Comparison of ENCODE assay signal across 9 cellular contexts in the genomic region with DNA sequence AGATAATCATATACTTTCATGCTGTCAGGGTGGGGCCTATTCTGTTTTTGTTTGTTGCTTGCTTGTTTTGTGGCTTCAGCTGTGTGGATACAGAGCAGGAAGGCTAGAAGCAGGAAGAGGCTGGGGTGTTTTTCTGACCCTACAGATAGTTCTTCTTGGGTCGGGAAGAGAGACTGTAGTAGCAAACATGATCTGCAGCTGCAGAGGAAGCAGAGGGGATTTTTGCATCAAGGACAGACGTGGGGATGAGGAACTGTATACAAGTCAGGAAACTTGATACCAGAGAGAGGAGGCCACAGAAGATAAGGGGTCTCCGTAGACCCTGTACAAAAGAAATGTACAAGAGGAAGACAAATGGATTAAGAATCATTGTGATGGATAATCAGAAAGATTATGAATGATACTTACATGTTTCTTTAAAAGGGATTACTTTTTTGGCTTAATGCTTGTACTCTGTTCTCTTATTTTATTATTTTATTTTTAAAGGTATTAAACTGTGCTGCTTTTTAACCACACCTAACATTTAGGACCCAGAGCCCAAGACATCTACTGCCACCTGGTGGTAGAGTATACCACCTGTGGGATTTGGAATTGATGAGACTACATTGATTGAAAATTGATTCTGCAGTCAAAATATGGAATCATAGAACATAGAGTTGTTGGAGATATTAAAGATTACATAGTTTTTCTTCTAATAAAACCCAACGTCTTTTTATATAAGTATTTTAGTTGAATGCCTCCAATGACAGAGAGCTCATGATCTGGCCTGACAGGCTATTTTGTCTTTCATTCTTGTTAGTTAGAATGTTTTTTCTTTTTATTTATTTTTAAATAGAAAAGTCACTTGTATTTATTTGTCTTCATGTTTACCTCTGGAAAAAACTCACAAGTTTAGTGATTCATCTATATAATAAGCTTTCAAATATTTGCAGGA. TPM values are rescaled to one million over a fixed set of nuclear protein-coding genes. Genes with fewer than 3 reads are reported as not detected.
A peak's percentile ranks its signal among the peaks of the same experiment; 100 is the strongest.
DNase-seq lines count a peak whose midpoint lies in the region; ATAC-seq and TF ChIP-seq lines count a peak whose summit lies in the region.
"Had no signal": no experiment of that assay in that cellular context is flagged by ENCODE, and none has a peak within 500 bp of the region (broad histone marks: within the 10 kb centered on the region; RNA-seq: fewer than 3 reads in every experiment).

No MANE protein-coding gene starts in this region.

- no peaks in the 10 kb centered on the region for H3K79me2 ChIP-seq in Karpas-422 (ENCODE audit: low read length)

- H3K27ac ChIP-seq in Karpas-422 (ENCODE audit: low read length) = no peak overlapping the region
- H3K27ac ChIP-seq in SJSA1 = peak overlapping the region; percentile 34; the same call in 1 of the 2 replicates

- peak; percentile 32 for DNase-seq in NCI-H510A treated with DMSO at 0.1 percent for 48 hours (lab: John Stamatoyannopoulos, UW)
- DNase-seq in NCI-H510A (lab: John Stamatoyannopoulos, UW) = no peak
- DNase-seq in Karpas-422 = peak; percentile 78
- peak in 1 of 2 experiments; percentile 45 for DNase-seq in SJSA1 (ENCODE audit: low read depth in 1 of 2, low spot score in 2 of 2)
- DNase-seq in foreskin fibroblast = peak; percentile 24 to 69
- DNase-seq in putamen (ENCODE audit: low spot score) = peak; percentile 21
- DNase-seq: activated naive CD8-positive, alpha-beta T cell treated with anti-CD3 and anti-CD28 coated beads, Interleukin-2, amount 10 ng/mL, durations not matched to agents 7 days and 5 days had no signal

- peaks cover 6% of the 10 kb centered on the region for H3K4me1 ChIP-seq in Karpas-422 (ENCODE audit: low read length)
- peaks cover 60% of the 10 kb centered on the region for H3K4me1 ChIP-seq in SJSA1 (replicated peaks)

- no peak for ATAC-seq in HG02973 (IDR thresholded peaks at IDR 0.05; ENCODE audit: unreplicated experiment)
- no peak for ATAC-seq in GM19395 (IDR thresholded peaks at IDR 0.05; ENCODE audit: unreplicated experiment)

- H3K4me3 ChIP-seq in Karpas-422 (ENCODE audit: low read length) (no peak overlapping the region), SJSA1 (no peak overlapping the region), foreskin fibroblast (ENCODE audit: low read depth in 1 of 2, low read length in 2 of 2) (no peak overlapping the region)

- H3K27me3 ChIP-seq in Karpas-422 (ENCODE audit: low read length) (no peaks in the 10 kb centered on the region), SJSA1 (replicated peaks) (no peaks in the 10 kb centered on the region)

- H3K4me2 ChIP-seq in Karpas-422 (ENCODE audit: low read depth, low read length, poor library complexity, severe bottlenecking) = no peak overlapping the region

- H2AFZ ChIP-seq in Karpas-422 (ENCODE audit: low read length) = no peak overlapping the region

- H3K9me3 ChIP-seq in Karpas-422 (ENCODE audit: low read length) = no peaks in the 10 kb centered on the region
- H3K9me3 ChIP-seq in SJSA1 (replicated peaks) = no peaks in the 10 kb centered on the region

- no peaks in the 10 kb centered on the region for H4K20me1 ChIP-seq in Karpas-422 (ENCODE audit: insufficient read depth, low read depth, low read length)

- peak; percentile 71 for TF ChIP-seq CTCF in foreskin fibroblast (IDR thresholded peaks at IDR 0.05; ENCODE audit: low read depth, low read length)

- H3K36me3 ChIP-seq in Karpas-422 (ENCODE audit: insufficient read depth, low read length) (no peaks in the 10 kb centered on the region), SJSA1 (no peaks in the 10 kb centered on the region)

- H3K9me2 ChIP-seq in Karpas-422 (replicated peaks; ENCODE audit: insufficient read depth, low read length) = no peaks in the 10 kb centered on the region

- no peak overlapping the region for H3K9ac ChIP-seq in Karpas-422 (ENCODE audit: low read length)

RNA-seq across cellular contexts. Expression of gene KALRN, which starts 46.1 kb away (rescaled TPM):
- not detected in 2 replicates for total RNA-seq in Karpas-422 (2014; rRNA removed; shearing (Covaris generic); ENCODE audit: low replicate concordance)
- total RNA-seq in SJSA1 (2014; rRNA removed; shearing (Covaris generic)) = 19.6 and 25.4 TPM in 2 replicates

Comparison
In these comparisons a context has a peak if more than half of its experiments do, and no peak if none do; other contexts are left out.
1. RNA of gene KALRN, which starts 46.1 kb away (total RNA-seq): 19.6 to 25.4 TPM in SJSA1; not detected in Karpas-422; every median in the first group is over 10 times any median in the second.